8 cellular contexts compared by ENCODE assay signal in the genomic region with DNA sequence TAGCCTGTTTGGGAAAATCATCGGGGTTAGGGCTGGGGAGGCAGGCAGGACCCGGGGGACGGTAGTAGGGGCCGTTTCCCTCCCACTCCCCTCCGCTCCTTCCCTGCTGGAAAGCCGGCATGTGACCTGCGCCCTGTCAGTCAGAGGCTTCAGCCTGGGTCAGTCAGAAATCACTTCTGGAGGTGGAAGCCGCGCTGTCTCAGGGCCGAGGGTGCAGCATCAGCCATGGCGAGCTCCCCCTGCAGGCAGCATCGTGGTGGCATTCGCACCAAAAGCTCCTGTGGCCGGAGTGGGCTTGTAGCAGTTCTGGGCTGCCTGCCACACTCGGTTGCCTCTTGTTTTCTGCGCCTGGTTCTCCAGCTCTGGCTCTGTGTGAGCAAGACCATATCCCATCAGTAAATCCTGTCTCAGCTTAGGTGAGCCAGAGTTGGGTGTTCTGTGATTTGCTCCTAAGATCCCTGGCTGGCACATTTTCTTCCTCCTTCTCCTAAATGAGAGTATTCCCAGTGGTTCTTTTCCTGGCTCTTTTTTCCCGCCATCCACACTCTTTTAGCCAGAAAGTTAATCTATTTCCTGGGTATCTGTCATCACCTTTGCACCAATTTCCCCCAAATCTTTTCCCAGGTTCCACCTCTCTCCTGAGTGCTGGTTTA. TPM values are rescaled to one million over a fixed set of nuclear protein-coding genes. Genes with fewer than 3 reads are reported as not detected.
DNase-seq lines count a peak whose midpoint lies in the region; ATAC-seq and TF ChIP-seq lines count a peak whose summit lies in the region.

No MANE protein-coding gene starts in this region.

- POLR2A ChIA-PET in HEK293 (lab: Yijun Ruan, JAX), result no interaction called here

- DNase-seq in GM13976 (ENCODE audit: low spot score), result peak; percentile 80
- DNase-seq in MM.1S, result peak; percentile 79
- DNase-seq in activated CD4-positive, alpha-beta T cell treated with anti-CD3 and anti-CD28 coated beads, Interleukin-2, amount 50 U/mL, for 24 hours (ENCODE audit: low read depth in 1 of 2, low spot score in 1 of 2), result peak; percentile 51 to 61
- DNase-seq in effector memory CD4-positive, alpha-beta T cell, result peak; percentile 30 to 48 (median 31)
- peak; percentile 83 to 91 (median 88) for DNase-seq in mucosa of descending colon
- DNase-seq in stimulated activated effector memory CD8-positive, alpha-beta T cell treated with anti-CD3 and anti-CD28 coated beads, Interleukin-12 subunit alpha, Interleukin-12 subunit beta, amount 100 ng/mL, for 72 hours (ENCODE audit: low spot score in 2 of 2), result peak; percentile 78 to 89
- no peak for DNase-seq in NCI-H226

- H3K27ac Mint-ChIP-seq in stimulated activated effector memory CD8-positive, alpha-beta T cell treated with anti-CD3 and anti-CD28 coated beads, Interleukin-12 subunit alpha, Interleukin-12 subunit beta, amount 100 ng/mL, for 72 hours, result no peak overlapping the region

- peak overlapping the region; percentile 36; the same call in 1 of the 2 replicates for H3K4me2 ChIP-seq in MM.1S (ENCODE audit: low read depth, low read length)

- H3K36me3 ChIP-seq in HEK293 (ENCODE audit: control insufficient read depth in 2 of 2, insufficient read depth in 1 of 2, low read length in 2 of 2) (no peaks in the 10 kb centered on the region), MM.1S (replicated peaks; ENCODE audit: insufficient read depth, low read length) (no peaks in the 10 kb centered on the region), mucosa of descending colon (ENCODE audit: low read depth) (no peaks in the 10 kb centered on the region)
- no peaks in the 10 kb centered on the region for H3K36me3 ChIP-seq in effector memory CD4-positive, alpha-beta T cell (ENCODE audit: control insufficient read depth, insufficient read depth, low read length)

- in situ Hi-C loops in GM13976 (cut with MboI; ENCODE audit: low sequenced_read_pairs, unreplicated experiment), result no loop called here

- H3K36me3 Mint-ChIP-seq in stimulated activated effector memory CD8-positive, alpha-beta T cell treated with anti-CD3 and anti-CD28 coated beads, Interleukin-12 subunit alpha, Interleukin-12 subunit beta, amount 100 ng/mL, for 72 hours, result no peaks in the 10 kb centered on the region

- no peaks in the 10 kb centered on the region for H3K9me3 ChIP-seq in HEK293 (ENCODE audit: control insufficient read depth, insufficient read depth, low read depth, low read length)
- H3K9me3 ChIP-seq in MM.1S (replicated peaks; ENCODE audit: insufficient read depth, low read length), result no peaks in the 10 kb centered on the region
- no peaks in the 10 kb centered on the region for H3K9me3 ChIP-seq in effector memory CD4-positive, alpha-beta T cell (ENCODE audit: control insufficient read depth, low read length)
- H3K9me3 ChIP-seq in mucosa of descending colon, result no peaks in the 10 kb centered on the region

- no peak overlapping the region for H3K9ac ChIP-seq in MM.1S (ENCODE audit: low read length)

- H3K79me2 ChIP-seq in MM.1S (ENCODE audit: low read length), result no peaks in the 10 kb centered on the region

- H3K4me1 ChIP-seq in HEK293 (ENCODE audit: control insufficient read depth, insufficient read depth, low read length), result peaks cover 3% of the 10 kb centered on the region; the same call in 1 of the 2 replicates
- peaks cover 7% of the 10 kb centered on the region; the same call in 1 of the 2 replicates for H3K4me1 ChIP-seq in MM.1S (ENCODE audit: low read length)
- H3K4me1 ChIP-seq in effector memory CD4-positive, alpha-beta T cell (ENCODE audit: control insufficient read depth, insufficient read depth, low read length, poor library complexity, severe bottlenecking), result no peaks in the 10 kb centered on the region
- no peaks in the 10 kb centered on the region for H3K4me1 ChIP-seq in mucosa of descending colon (ENCODE audit: low read depth)

- H3K9me2 ChIP-seq in MM.1S (replicated peaks; ENCODE audit: insufficient read depth, low read length), result no peaks in the 10 kb centered on the region

- CTCF ChIA-PET in HEK293 (lab: Yijun Ruan, JAX), result interaction anchor here (0.6 to 3.9 kb wide), 10 partner anchors 10 to 685 kb away, joined by 3 to 23 read pairs (median 4); no protein-coding TSS in a partner anchor

- peaks cover 27% of the 10 kb centered on the region for H3K4me1 Mint-ChIP-seq in stimulated activated effector memory CD8-positive, alpha-beta T cell treated with anti-CD3 and anti-CD28 coated beads, Interleukin-12 subunit alpha, Interleukin-12 subunit beta, amount 100 ng/mL, for 72 hours

- no peak overlapping the region for H3K4me3 ChIP-seq in HEK293 (ENCODE audit: low read depth, low read length)
- H3K4me3 ChIP-seq in MM.1S (ENCODE audit: low read length), result no peak overlapping the region
- no peak overlapping the region for H3K4me3 ChIP-seq in effector memory CD4-positive, alpha-beta T cell (ENCODE audit: insufficient read depth, low read depth, low read length, poor library complexity, severe bottlenecking)
- H3K4me3 ChIP-seq in mucosa of descending colon, result no peak overlapping the region

- no peaks in the 10 kb centered on the region for H3K9me3 Mint-ChIP-seq in stimulated activated effector memory CD8-positive, alpha-beta T cell treated with anti-CD3 and anti-CD28 coated beads, Interleukin-12 subunit alpha, Interleukin-12 subunit beta, amount 100 ng/mL, for 72 hours

- peak overlapping the region; percentile 4 for H3K4me3 Mint-ChIP-seq in stimulated activated effector memory CD8-positive, alpha-beta T cell treated with anti-CD3 and anti-CD28 coated beads, Interleukin-12 subunit alpha, Interleukin-12 subunit beta, amount 100 ng/mL, for 72 hours

- no peaks in the 10 kb centered on the region for H3F3A ChIP-seq in MM.1S (ENCODE audit: insufficient read depth, low read length)

- TF ChIP-seq CTCF in GM13976 (IDR thresholded peaks at IDR 0.05; ENCODE audit: borderline replicate concordance, control extremely low read depth, extremely low read depth, insufficient read depth, missing control alignments) (peak; percentile 93), HEK293 (tag by site-specific recombination; IDR thresholded peaks at IDR 0.05) (peak; percentile 89), MM.1S (IDR thresholded peaks at IDR 0.05; ENCODE audit: low read length) (peak; percentile 92), mucosa of descending colon (IDR thresholded peaks at IDR 0.05) (peak; percentile 81)

- H4K20me1 ChIP-seq in MM.1S (ENCODE audit: insufficient read depth, low read length), result no peaks in the 10 kb centered on the region

- ATAC-seq in mucosa of descending colon, result peak; percentile 98
- ATAC-seq in stimulated activated effector memory CD8-positive, alpha-beta T cell treated with anti-CD3 and anti-CD28 coated beads, Interleukin-12 subunit alpha, Interleukin-12 subunit beta, amount 100 ng/mL, for 72 hours, result peak; percentile 86

- intact Hi-C loops in mucosa of descending colon (cut with DNase I, micrococcal nuclease), result no loop called here

- peak overlapping the region; percentile 76 for H2AFZ ChIP-seq in MM.1S (ENCODE audit: low read length)

- no peaks in the 10 kb centered on the region for H3K27me3 ChIP-seq in MM.1S (replicated peaks; ENCODE audit: insufficient read depth, low read length)
- peaks cover 2% of the 10 kb centered on the region for H3K27me3 ChIP-seq in effector memory CD4-positive, alpha-beta T cell (replicated peaks; ENCODE audit: control insufficient read depth, insufficient read depth, low read length, poor library complexity, severe bottlenecking)

- H3K27ac ChIP-seq in HEK293 (ENCODE audit: extremely low read depth, low read depth, low read length) (no peak overlapping the region), MM.1S (ENCODE audit: low read length) (no peak overlapping the region)
- no peak overlapping the region for H3K27ac ChIP-seq in effector memory CD4-positive, alpha-beta T cell (ENCODE audit: insufficient read depth, low read length, poor library complexity, severe bottlenecking)

TF ChIP-seq in HEK293, 187 proteins besides CTCF, POLR2A, EP300 and RAD21 (continues in another document):
- TF ChIP-seq, protein P1, sequence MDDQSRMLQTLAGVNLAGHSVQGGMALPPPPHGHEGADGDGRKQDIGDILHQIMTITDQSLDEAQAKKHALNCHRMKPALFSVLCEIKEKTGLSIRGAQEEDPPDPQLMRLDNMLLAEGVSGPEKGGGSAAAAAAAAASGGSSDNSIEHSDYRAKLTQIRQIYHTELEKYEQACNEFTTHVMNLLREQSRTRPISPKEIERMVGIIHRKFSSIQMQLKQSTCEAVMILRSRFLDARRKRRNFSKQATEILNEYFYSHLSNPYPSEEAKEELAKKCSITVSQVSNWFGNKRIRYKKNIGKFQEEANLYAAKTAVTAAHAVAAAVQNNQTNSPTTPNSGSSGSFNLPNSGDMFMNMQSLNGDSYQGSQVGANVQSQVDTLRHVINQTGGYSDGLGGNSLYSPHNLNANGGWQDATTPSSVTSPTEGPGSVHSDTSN (CRISPR knock-in tag; IDR thresholded peaks at IDR 0.05), result 0 out of 2 replicates have a peak, but pooled peaks have one; percentile 32
- TF ChIP-seq ZNF473 (tag by site-specific recombination; IDR thresholded peaks at IDR 0.05), result no peak
- TF ChIP-seq SCRT1 (tag by site-specific recombination; IDR thresholded peaks at IDR 0.05; ENCODE audit: borderline replicate concordance), result no peak
- TF ChIP-seq ZNF214 (tag by site-specific recombination; IDR thresholded peaks at IDR 0.05; ENCODE audit: borderline replicate concordance), result no peak
- 0 out of 2 replicates have a peak, but pooled peaks have one; percentile 8 for TF ChIP-seq ZIC2 (tag by site-specific recombination; IDR thresholded peaks at IDR 0.05)
- no peak for TF ChIP-seq ZNF274 (IDR thresholded peaks at IDR 0.05; ENCODE audit: low read length)
- no peak for TF ChIP-seq ZNF274 (tag by site-specific recombination; IDR thresholded peaks at IDR 0.05; ENCODE audit: borderline replicate concordance)
- peak; percentile 56 for TF ChIP-seq ZBTB17 (tag by site-specific recombination; IDR thresholded peaks at IDR 0.05)
- 0 out of 2 replicates have a peak, but pooled peaks have one; percentile 36 for TF ChIP-seq ZNF2 (tag by site-specific recombination; IDR thresholded peaks at IDR 0.05)
- no peak for TF ChIP-seq ZNF629 (tag by site-specific recombination; IDR thresholded peaks at IDR 0.05)
- TF ChIP-seq MEIS1 (CRISPR knock-in tag; IDR thresholded peaks at IDR 0.05; ENCODE audit: borderline replicate concordance), result no peak
- no peak for TF ChIP-seq ZNF791 (tag by site-specific recombination; IDR thresholded peaks at IDR 0.05)
- TF ChIP-seq ZNF776 (tag by site-specific recombination; IDR thresholded peaks at IDR 0.05; ENCODE audit: borderline replicate concordance), result no peak
- TF ChIP-seq ZNF830 (tag by site-specific recombination; IDR thresholded peaks at IDR 0.05; ENCODE audit: low read depth), result no peak
- no peak for TF ChIP-seq TRIM28 (IDR thresholded peaks at IDR 0.05; ENCODE audit: borderline replicate concordance, low read length)
- TF ChIP-seq KLF9 (tag by site-specific recombination; IDR thresholded peaks at IDR 0.05; ENCODE audit: low read depth), result no peak

RNA-seq across cellular contexts. Expression of a gene that starts 17.3 kb away (rescaled TPM):
- 10 to 100 TPM; 20.8 to 44.9 (median 42.0) TPM for total RNA-seq in mucosa of descending colon
